Comparison of ENCODE assay signal across 26 cellular contexts in genomic region chr11:122337241-122338176, GRCh38.
DNase-seq lines count a peak whose midpoint lies in the region; ATAC-seq, FAIRE-seq and TF ChIP-seq lines count a peak whose summit lies in the region.
"Had no signal": no experiment of that assay in that cellular context is flagged by ENCODE, and none has a peak within 500 bp of the region (broad histone marks: within the 10 kb centered on the region; RNA-seq: fewer than 3 reads in every experiment).

No MANE protein-coding gene starts in this region.

- H3K4me2 ChIP-seq in A549 = peak overlapping the region; percentile 11; the same call in 1 of the 3 replicates
- H3K4me2 ChIP-seq: GM23338 had no signal

- TF ChIP-seq CTCF in A549 (IDR thresholded peaks at IDR 0.05) (no peak), fibroblast of pulmonary artery (IDR thresholded peaks at IDR 0.05; ENCODE audit: low read length, missing control alignments) (no peak), mesothelial cell of epicardium (IDR thresholded peaks at IDR 0.05; ENCODE audit: unreplicated experiment) (no peak), endothelial cell (IDR thresholded peaks at IDR 0.05; ENCODE audit: unreplicated experiment) (no peak)

- no peak for TF ChIP-seq EP300 in A549 (IDR thresholded peaks at IDR 0.05)

- H3K27me3 Mint-ChIP-seq in mesothelial cell of epicardium (ENCODE audit: low read depth) (no peaks in the 10 kb centered on the region), endothelial cell (ENCODE audit: unreplicated experiment) (no peaks in the 10 kb centered on the region)
- H3K27me3 Mint-ChIP-seq: central memory CD8-positive, alpha-beta T cell had no signal

- no peaks in the 10 kb centered on the region for H3K9me3 ChIP-seq in A549
- H3K9me3 ChIP-seq: pancreas, stomach had no signal

- DNase-seq in A549 (ENCODE audit: low read depth in 1 of 2, low spot score in 1 of 2) = no peak
- peak; percentile 39 for DNase-seq in OCI-M2 (lab: John Stamatoyannopoulos, UW; ENCODE audit: unreplicated experiment)
- peak; percentile 30 for DNase-seq in fibroblast of pulmonary artery (ENCODE audit: low read depth)
- DNase-seq in mesothelial cell of epicardium (ENCODE audit: low spot score in 2 of 2, unreplicated experiment in 2 of 2) = no peak
- DNase-seq in stimulated activated CD8-positive, alpha-beta memory T cell treated with anti-CD3 and anti-CD28 coated beads, Interleukin-4, amount 100 ng/mL, for 48 hours = no peak
- DNase-seq in endothelial cell (ENCODE audit: low spot score) = no peak
- DNase-seq in NCI-H2196 (lab: John Stamatoyannopoulos, UW; ENCODE audit: unreplicated experiment) = no peak
- DNase-seq: activated naive CD4-positive, alpha-beta T cell treated with anti-CD3 and anti-CD28 coated beads, Interleukin-2, amount 50 U/mL, for 16 hours; anterior cingulate cortex; CD8-positive, alpha-beta memory T cell; DMS153; KG1; kidney glomerular epithelial cell; MV-4-11; naive B cell; NCI-H1694; NCI-H524 treated with DMSO at 0.1 percent for 48 hours; pancreas; stomach had no signal

- no peak for FAIRE-seq in A549 (lab: Jason Lieb, UNC)
- FAIRE-seq: A204.1, pancreas, RCC 7860 had no signal

- H3K27ac Mint-ChIP-seq in mesothelial cell of epicardium (peak overlapping the region; percentile 54), endothelial cell (ENCODE audit: unreplicated experiment) (no peak overlapping the region)
- H3K27ac Mint-ChIP-seq: B cell; CD8-positive, alpha-beta memory T cell; GM23338; naive B cell; T-helper 1 cell treated with Interleukin-12 subunit alpha and Interleukin-12 subunit beta and Interleukin-4 antibody, amounts not matched to agents 30 μg/mL and 1 μg/mL, for 36 hours had no signal

- TF ChIP-seq POLR2A in A549 (IDR thresholded peaks at IDR 0.05; ENCODE audit: low read length) = no peak

- H3K4me3 ChIP-seq in A549 (no peak overlapping the region), fibroblast of pulmonary artery (replicated peaks; ENCODE audit: low read depth, low read length) (no peak overlapping the region)
- H3K4me3 ChIP-seq: GM23338, pancreas, stomach had no signal

- H3K27ac ChIP-seq in A549 = no peak overlapping the region
- H3K27ac ChIP-seq: pancreas, stomach had no signal

- H3K4me1 Mint-ChIP-seq in mesothelial cell of epicardium (peaks cover 73% of the 10 kb centered on the region), endothelial cell (ENCODE audit: unreplicated experiment) (peaks cover 4% of the 10 kb centered on the region)
- H3K4me1 Mint-ChIP-seq: B cell; CD8-positive, alpha-beta memory T cell; central memory CD8-positive, alpha-beta T cell; naive B cell had no signal

- CTCF ChIA-PET in A549 (lab: Yijun Ruan, JAX) = no interaction called here

- POLR2A ChIA-PET in A549 (lab: Yijun Ruan, JAX) = no interaction called here

- H3K36me3 Mint-ChIP-seq in mesothelial cell of epicardium (no peaks in the 10 kb centered on the region), endothelial cell (ENCODE audit: low read depth, unreplicated experiment) (no peaks in the 10 kb centered on the region)
- H3K36me3 Mint-ChIP-seq: CD8-positive, alpha-beta memory T cell; naive B cell had no signal

- no peaks in the 10 kb centered on the region for H3K9me3 Mint-ChIP-seq in mesothelial cell of epicardium
- H3K9me3 Mint-ChIP-seq in endothelial cell (ENCODE audit: unreplicated experiment) = no peaks in the 10 kb centered on the region
- H3K9me3 Mint-ChIP-seq: CD8-positive, alpha-beta memory T cell; central memory CD8-positive, alpha-beta T cell; GM23338; T-helper 1 cell treated with Interleukin-12 subunit alpha and Interleukin-12 subunit beta and Interleukin-4 antibody, amounts not matched to agents 30 μg/mL and 1 μg/mL, for 36 hours had no signal

- no peak for TF ChIP-seq RAD21 in A549 (conservative IDR thresholded peaks at IDR 0.05 in 1 of 2, IDR thresholded peaks at IDR 0.05 in 1 of 2)

- H3K4me3 Mint-ChIP-seq in mesothelial cell of epicardium (no peak overlapping the region), endothelial cell (ENCODE audit: unreplicated experiment) (no peak overlapping the region)
- H3K4me3 Mint-ChIP-seq: B cell; CD8-positive, alpha-beta memory T cell; central memory CD8-positive, alpha-beta T cell; GM23338; naive B cell; T-helper 1 cell treated with Interleukin-12 subunit alpha and Interleukin-12 subunit beta and Interleukin-4 antibody, amounts not matched to agents 30 μg/mL and 1 μg/mL, for 36 hours had no signal

- WGBS in A549 (ENCODE audit: missing lambda C conversion rate) = 46% methylated on average over 9 of the region's 9 CpGs

- ATAC-seq in A549 = no peak
- ATAC-seq in GM19452 (IDR thresholded peaks at IDR 0.05; ENCODE audit: unreplicated experiment) = no peak
- ATAC-seq: GM23338, pancreas had no signal

- H3K4me1 ChIP-seq in A549 = peaks cover 11% of the 10 kb centered on the region
- H3K4me1 ChIP-seq: pancreas, stomach had no signal

TF ChIP-seq in A549, 52 proteins besides CTCF, POLR2A, EP300 and RAD21:
- TF ChIP-seq EHMT2 (IDR thresholded peaks at IDR 0.05; ENCODE audit: low read depth) (no peak), FOSB (CRISPR knock-in tag; IDR thresholded peaks at IDR 0.05) (no peak), USF2 (IDR thresholded peaks at IDR 0.05) (no peak), BCL3 (IDR thresholded peaks at IDR 0.05) (no peak), HES2 (IDR thresholded peaks at IDR 0.05) (no peak), CHD4 (IDR thresholded peaks at IDR 0.05; ENCODE audit: borderline replicate concordance) (no peak), RFX5 (IDR thresholded peaks at IDR 0.05) (no peak), KDM1A (IDR thresholded peaks at IDR 0.05; ENCODE audit: low read depth) (no peak)

Comparison
In these comparisons a context has a peak if more than half of its experiments do, and no peak if none do; other contexts are left out.
1. DNase-seq: peak in OCI-M2 (single experiment) and fibroblast of pulmonary artery (single experiment); none in A549 (0 of 2), mesothelial cell of epicardium (0 of 2), stimulated activated CD8-positive, alpha-beta memory T cell treated with anti-CD3 and anti-CD28 coated beads, Interleukin-4, amount 100 ng/mL, for 48 hours (single experiment), endothelial cell (single experiment) and NCI-H2196 (single experiment).